ENCODE assay signal across 21 cellular contexts in the genomic region with DNA sequence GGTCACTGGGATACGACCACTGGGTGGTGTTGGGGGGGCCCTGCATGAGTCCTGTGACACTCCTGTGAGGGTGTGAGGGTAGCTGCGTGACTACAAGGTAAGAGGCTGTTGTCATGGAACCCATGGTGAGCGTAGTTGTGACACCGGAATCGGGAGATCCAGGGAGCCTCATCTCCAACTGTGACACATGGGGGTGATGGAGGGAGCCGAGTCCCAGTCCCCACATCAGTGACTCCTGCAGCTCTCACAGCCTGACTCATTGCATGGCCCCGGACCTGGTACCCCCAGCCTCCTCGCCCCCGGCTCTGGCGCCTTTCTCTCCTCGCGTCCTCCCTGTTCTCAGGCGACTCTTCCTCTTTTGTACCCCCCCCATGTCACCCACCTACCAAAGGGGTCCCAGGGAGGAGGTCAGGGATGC. TPM values are rescaled to one million over a fixed set of nuclear protein-coding genes. Genes with fewer than 3 reads are reported as not detected.
DNase-seq lines count a peak whose midpoint lies in the region; ATAC-seq and TF ChIP-seq lines count a peak whose summit lies in the region.
"Had no signal": no experiment of that assay in that cellular context is flagged by ENCODE, and none has a peak within 500 bp of the region (broad histone marks: within the 10 kb centered on the region; RNA-seq: fewer than 3 reads in every experiment).

No MANE protein-coding gene starts in this region.

- H3K27ac ChIP-seq in BLaER1 (peak overlapping the region; percentile 54; the same call in 1 of the 2 replicates), ascending aorta (peak overlapping the region; percentile 90 to 92), right lobe of liver (no peak overlapping the region), smooth muscle cell (ENCODE audit: low read depth) (peak overlapping the region; percentile 97)
- H3K27ac ChIP-seq: epithelial cell of prostate, SJSA1 had no signal

- H3K9me3 ChIP-seq in BLaER1, result no peaks in the 10 kb centered on the region
- no peaks in the 10 kb centered on the region for H3K9me3 ChIP-seq in ascending aorta
- no peaks in the 10 kb centered on the region for H3K9me3 ChIP-seq in right lobe of liver
- no peaks in the 10 kb centered on the region for H3K9me3 ChIP-seq in smooth muscle cell (replicated peaks; ENCODE audit: low read depth)
- H3K9me3 ChIP-seq: SJSA1 had no signal

- WGBS in right lobe of liver (ENCODE audit: insufficient coverage, low coverage, low lambda C conversion rate, missing lambda C conversion rate), result 80% methylated on average over 2 of the region's 13 CpGs
- WGBS in smooth muscle cell (ENCODE audit: low lambda C conversion rate), result 64% methylated on average over 12 of the region's 13 CpGs

- intact Hi-C loops in ascending aorta (cut with DNase I), result no loop called here
- intact Hi-C loops in right lobe of liver (cut with DNase I), result no loop called here

- H3K27me3 ChIP-seq in BLaER1 (no peaks in the 10 kb centered on the region), ascending aorta (no peaks in the 10 kb centered on the region), right lobe of liver (no peaks in the 10 kb centered on the region), smooth muscle cell (ENCODE audit: low read depth) (no peaks in the 10 kb centered on the region)
- H3K27me3 ChIP-seq: SJSA1 had no signal

- H3K4me1 ChIP-seq in BLaER1 (peaks cover 78% of the 10 kb centered on the region), ascending aorta (peaks cover 37 to 59% of the 10 kb centered on the region in 2 donors), right lobe of liver (peaks cover 0 to 12% (median 6%) of the 10 kb centered on the region in 4 donors), smooth muscle cell (ENCODE audit: low read depth) (peaks cover 11% of the 10 kb centered on the region)

- H3K9ac ChIP-seq in BLaER1, result peak overlapping the region; percentile 20; the same call in 1 of the 2 replicates
- H3K9ac ChIP-seq in smooth muscle cell (ENCODE audit: low read depth), result peak overlapping the region; percentile 89

- no peaks in the 10 kb centered on the region for H3K79me2 ChIP-seq in smooth muscle cell (ENCODE audit: low read depth)

- no peak overlapping the region for H2AFZ ChIP-seq in smooth muscle cell (ENCODE audit: low read depth)

- H4K20me1 ChIP-seq in BLaER1, result no peaks in the 10 kb centered on the region
- no peaks in the 10 kb centered on the region for H4K20me1 ChIP-seq in smooth muscle cell (ENCODE audit: low read depth)

- no peak for ATAC-seq in right lobe of liver

- no peak overlapping the region for H3K4me3 ChIP-seq in BLaER1
- no peak overlapping the region for H3K4me3 ChIP-seq in ascending aorta
- no peak overlapping the region for H3K4me3 ChIP-seq in right lobe of liver
- H3K4me3 ChIP-seq in smooth muscle cell, result no peak overlapping the region
- H3K4me3 ChIP-seq: SJSA1 had no signal

- TF ChIP-seq CTCF in ascending aorta (IDR thresholded peaks at IDR 0.05) (no peak), right lobe of liver (IDR thresholded peaks at IDR 0.05) (no peak), smooth muscle cell (IDR thresholded peaks at IDR 0.05; ENCODE audit: borderline replicate concordance, insufficient read depth, poor library complexity, severe bottlenecking) (no peak)

- TF ChIP-seq POLR2A in right lobe of liver (IDR thresholded peaks at IDR 0.05), result no peak

- H3K36me3 ChIP-seq in BLaER1 (no peaks in the 10 kb centered on the region), ascending aorta (no peaks in the 10 kb centered on the region), right lobe of liver (no peaks in the 10 kb centered on the region), smooth muscle cell (ENCODE audit: low read depth) (no peaks in the 10 kb centered on the region)
- H3K36me3 ChIP-seq: SJSA1 had no signal

- H3K4me2 ChIP-seq in BLaER1 (peak overlapping the region; percentile 83), smooth muscle cell (peak overlapping the region; percentile 77)

- no peaks in the 10 kb centered on the region for H3F3A ChIP-seq in smooth muscle cell (ENCODE audit: low read depth)

- DNase-seq in ascending aorta (ENCODE audit: low spot score in 2 of 2) (no peak), right lobe of liver (peak in 2 of 3 donors; percentile 10 to 46), smooth muscle cell (lab: John Stamatoyannopoulos, UW; ENCODE audit: unreplicated experiment) (no peak), NCI-H69 (lab: John Stamatoyannopoulos, UW) (no peak), NCI-H1105 (lab: John Stamatoyannopoulos, UW) (no peak), NCI-H2029 treated with DMSO at 0.1 percent for 48 hours (lab: John Stamatoyannopoulos, UW) (no peak)
- no peak for DNase-seq in activated CD8-positive, alpha-beta memory T cell treated with anti-CD3 and anti-CD28 coated beads, Interleukin-2, amount 50 U/mL, for 4 hours
- DNase-seq: activated CD4-positive, alpha-beta T cell treated with anti-CD3 and anti-CD28 coated beads for 1 hour; activated gamma-delta T cell; glutamatergic neuron; midbrain; NCI-H1436; NCI-H345; occipital lobe; small intestine; T-helper 9 cell had no signal

RNA-seq across cellular contexts. Expression of gene CDH16, which starts 14.2 kb away (rescaled TPM):
- total RNA-seq in ascending aorta (not detected), right lobe of liver (under 1 TPM in 4 of 6 experiments, not detected in 2; 0.07 to 0.47 (median 0.22) TPM), smooth muscle cell (not detected in 2 replicates)
- polyA plus RNA-seq in smooth muscle cell, result not detected in 2 replicates
- total RNA-seq: Daoy, LHCN-M2, occipital lobe, SJSA1 had no signal

RNA-seq across cellular contexts. Expression of gene RRAD, which starts 20.9 kb away (rescaled TPM):
- total RNA-seq in ascending aorta (54.2 TPM), right lobe of liver (1 to 10 TPM in 3 of 6 experiments, under 1 TPM in 2, not detected in 1; 0.51 to 7.7 (median 3.0) TPM), smooth muscle cell (7.6 and 11.7 TPM in 2 replicates)
- polyA plus RNA-seq in smooth muscle cell, result 27.5 and 37.5 TPM in 2 replicates

RNA-seq across cellular contexts. Expression of gene PDP2, which starts 24.1 kb away (rescaled TPM):
- total RNA-seq in ascending aorta, result 2.8 TPM
- 10 to 100 TPM in 3 of 6 experiments, 1 to 10 TPM in 3; 5.1 to 15.5 (median 10.8) TPM for total RNA-seq in right lobe of liver
- total RNA-seq in smooth muscle cell, result 3.2 and 5.7 TPM in 2 replicates
- 1.1 and 1.5 TPM in 2 replicates for polyA plus RNA-seq in smooth muscle cell

RNA-seq across cellular contexts. Expression of gene CIAO2B, which starts 29.8 kb away (rescaled TPM):
- 255 TPM for total RNA-seq in ascending aorta
- 100 to 1,000 TPM in 2 of 6 experiments, 10 to 100 TPM in 4; 40.6 to 111 (median 47.4) TPM for total RNA-seq in right lobe of liver
- total RNA-seq in smooth muscle cell, result 114 and 141 TPM in 2 replicates
- polyA plus RNA-seq in smooth muscle cell, result 173 and 176 TPM in 2 replicates

RNA-seq across cellular contexts. Expression of gene CES2, which starts 30.9 kb away (rescaled TPM):
- total RNA-seq in ascending aorta, result 40.0 TPM
- 100 to 1,000 TPM; 226 to 357 (median 263) TPM for total RNA-seq in right lobe of liver
- 12.1 and 15.7 TPM in 2 replicates for total RNA-seq in smooth muscle cell
- polyA plus RNA-seq in smooth muscle cell, result 26.9 and 34.3 TPM in 2 replicates

Comparison
In these comparisons a context has a peak if more than half of its experiments do, and no peak if none do; other contexts are left out.
1. H3K27ac ChIP-seq: peak in BLaER1 (single experiment), ascending aorta (2 of 2) and smooth muscle cell (single experiment); none in right lobe of liver (0 of 3).
2. DNase-seq: peak in right lobe of liver (2 of 3); none in ascending aorta (0 of 2), smooth muscle cell (single experiment), NCI-H69 (single experiment), NCI-H1105 (single experiment), activated CD8-positive, alpha-beta memory T cell treated with anti-CD3 and anti-CD28 coated beads, Interleukin-2, amount 50 U/mL, for 4 hours (single experiment) and NCI-H2029 treated with DMSO at 0.1 percent for 48 hours (single experiment).